18 cellular contexts compared by ENCODE assay signal in genomic region chrX:17042046-17042445, GRCh38.
"Had no signal": no experiment of that assay in that cellular context is flagged by ENCODE, and none has a peak within 500 bp of the region (broad histone marks: within the 10 kb centered on the region; RNA-seq: fewer than 3 reads in every experiment).

No MANE protein-coding gene starts in this region.

- H3K27me3 ChIP-seq: foreskin keratinocyte, right atrium auricular region, sigmoid colon had no signal

- H3K4me1 ChIP-seq: foreskin keratinocyte had no signal

- H3K27ac ChIP-seq: foreskin keratinocyte, right atrium auricular region, skin epidermis, thoracic aorta had no signal

- H3K4me3 ChIP-seq: lung, right atrium auricular region, sigmoid colon, skin epidermis, thoracic aorta had no signal

- ATAC-seq: esophagus mucosa; foreskin keratinocyte; left colon; left ventricle myocardium superior; naive thymus-derived CD4-positive, alpha-beta T cell; stimulated activated naive B cell treated with anti-CD40 and anti-IgM and Interleukin-4, amounts not matched to agents 10 μg/mL and 1 μg/mL and 100 μg/mL, for 72 hours; stimulated activated naive CD8-positive, alpha-beta T cell treated with anti-CD3 and anti-CD28 coated beads, Interleukin-15, amount 100 ng/mL, for 72 hours had no signal

- H3K36me3 ChIP-seq: right atrium auricular region, sigmoid colon, thoracic aorta had no signal

- H3K9me3 ChIP-seq: right atrium auricular region, sigmoid colon, thoracic aorta had no signal

- DNase-seq: effector memory CD4-positive, alpha-beta T cell; foreskin keratinocyte; hippocampal formation; left colon; left ventricle myocardium superior; mesenchymal stem cell; naive thymus-derived CD4-positive, alpha-beta T cell; sigmoid colon; stimulated activated CD4-positive, alpha-beta T cell treated with anti-CD3 and anti-CD28 coated beads, Interleukin-2, amount 100 ng/mL, for 24 hours; stimulated activated CD4-positive, alpha-beta T cell treated with anti-CD3 and anti-CD28 coated beads, Interleukin-4, amount 100 ng/mL, for 4 hours; stimulated activated naive B cell treated with anti-CD40 and anti-IgM and Interleukin-4, amounts not matched to agents 10 μg/mL and 1 μg/mL and 100 μg/mL, for 72 hours; stimulated activated naive CD8-positive, alpha-beta T cell treated with anti-CD3 and anti-CD28 coated beads, Interleukin-15, amount 100 ng/mL, for 72 hours; substantia nigra had no signal
